ENCODE assay signal across 8 cellular contexts in genomic region chr2:65130440-65131175, GRCh38. TPM values are rescaled to one million over a fixed set of nuclear protein-coding genes. Genes with fewer than 3 reads are reported as not detected.
DNase-seq lines count a peak whose midpoint lies in the region; ATAC-seq and TF ChIP-seq lines count a peak whose summit lies in the region.

No MANE protein-coding gene starts in this region.

- no peaks in the 10 kb centered on the region for H3K36me3 ChIP-seq in PC-3 (ENCODE audit: low read depth, low read length)
- no peaks in the 10 kb centered on the region for H3K36me3 ChIP-seq in duodenal mucosa (ENCODE audit: control insufficient read depth in 1 of 2, insufficient read depth in 2 of 2, low read length in 2 of 2)
- peaks cover 0 to 8% of the 10 kb centered on the region in 2 donors for H3K36me3 ChIP-seq in muscle layer of duodenum (ENCODE audit: control insufficient read depth in 1 of 2, insufficient read depth in 2 of 2, low read length in 2 of 2)

- TF ChIP-seq CTCF in AG04449 (IDR thresholded peaks at IDR 0.05; ENCODE audit: insufficient read depth, low read length, missing control alignments) = no peak
- TF ChIP-seq CTCF in PC-3 (conservative IDR thresholded peaks at IDR 0.05; ENCODE audit: low read depth, low read length) = no peak

- H2AFZ ChIP-seq in PC-3 (ENCODE audit: low read length) = peak overlapping the region; percentile 96

- POLR2A ChIA-PET in AG04449 (lab: Yijun Ruan, JAX) (interaction anchor here (0.6 to 1.6 kb wide), 9 partner anchors 10 to 100 kb away, joined by 3 to 7 read pairs (median 4); partner anchors contain the start of gene ACTR2), PC-3 (lab: Charles Lee; ENCODE audit: unreplicated experiment) (interaction anchor here (0.6 to 1.2 kb wide), 6 partner anchors 23 to 989 kb away, joined by 4 to 17 read pairs (median 7); partner anchors contain the start of gene ACTR2)

- peaks cover 19% of the 10 kb centered on the region for H3K4me1 ChIP-seq in PC-3 (ENCODE audit: insufficient read depth, low read length)
- peaks cover 26 to 29% of the 10 kb centered on the region in 2 donors for H3K4me1 ChIP-seq in duodenal mucosa (ENCODE audit: control insufficient read depth in 1 of 2, insufficient read depth in 2 of 2, low read length in 2 of 2)
- H3K4me1 ChIP-seq in muscle layer of duodenum (ENCODE audit: control insufficient read depth in 1 of 2, insufficient read depth in 2 of 2, low read length in 2 of 2) = peaks cover 3 to 27% of the 10 kb centered on the region in 2 donors

- H4K20me1 ChIP-seq in PC-3 (ENCODE audit: low read length) = peaks cover 37% of the 10 kb centered on the region

- no TSS peak for BruUV-seq in PC-3 (replicated peaks; lab: Mats Ljungman, UMichigan)

- CTCF ChIA-PET in AG04449 (lab: Yijun Ruan, JAX) = interaction anchor here (0.8 to 1.6 kb wide), 7 partner anchors 9 to 144 kb away, joined by 3 to 7 read pairs (median 5); partner anchors contain the start of gene CEP68
- CTCF ChIA-PET in PC-3 (lab: Charles Lee) = interaction anchor here (0.6 to 1.4 kb wide), 7 partner anchors 9 to 378 kb away, joined by 3 to 11 read pairs (median 4); no protein-coding TSS in a partner anchor

- no peaks in the 10 kb centered on the region for H3K9me2 ChIP-seq in PC-3 (replicated peaks; ENCODE audit: low read length)

- peak; percentile 17 for DNase-seq in AG04449 (ENCODE audit: low read depth, low spot score)
- DNase-seq in PC-3 = no peak
- no peak for DNase-seq in NCI-H748 (lab: John Stamatoyannopoulos, UW; ENCODE audit: unreplicated experiment)
- no peak for DNase-seq in NCI-H187 treated with DMSO at 0.1 percent for 48 hours (lab: John Stamatoyannopoulos, UW)

- peak overlapping the region; percentile 66 for H3K4me3 ChIP-seq in AG04449 (ENCODE audit: low read depth, low read length)
- H3K4me3 ChIP-seq in PC-3 (ENCODE audit: low read length) = peak overlapping the region; percentile 75
- H3K4me3 ChIP-seq in duodenal mucosa (ENCODE audit: low read depth in 1 of 2, low read length in 2 of 2) = peak overlapping the region; percentile 73 to 84
- H3K4me3 ChIP-seq in muscle layer of duodenum (ENCODE audit: low read depth in 1 of 2, low read length in 2 of 2) = peak overlapping the region; percentile 82 to 94

- peaks cover 43% of the 10 kb centered on the region for H3K79me2 ChIP-seq in PC-3 (ENCODE audit: low read length)

- H3K27ac ChIP-seq in PC-3 (ENCODE audit: low read length) = peak overlapping the region; percentile 56
- H3K27ac ChIP-seq in duodenal mucosa (ENCODE audit: low read depth, low read length) = peak overlapping the region; percentile 91
- peak overlapping the region; percentile 93 for H3K27ac ChIP-seq in muscle layer of duodenum (ENCODE audit: low read length)

- peak; percentile 8 for ATAC-seq in GM18858 (IDR thresholded peaks at IDR 0.05; ENCODE audit: unreplicated experiment)
- peak; percentile 34 for ATAC-seq in HG03025 (IDR thresholded peaks at IDR 0.05; ENCODE audit: low FRiP score, unreplicated experiment)
- ATAC-seq in PC-3 = peak; percentile 52

- H3K27me3 ChIP-seq in PC-3 (ENCODE audit: low read length) (no peaks in the 10 kb centered on the region), duodenal mucosa (ENCODE audit: control insufficient read depth in 1 of 2, insufficient read depth in 2 of 2, low read length in 2 of 2) (no peaks in the 10 kb centered on the region), muscle layer of duodenum (ENCODE audit: low read depth, low read length) (no peaks in the 10 kb centered on the region)

- peak overlapping the region; percentile 91 for H3K4me2 ChIP-seq in PC-3 (ENCODE audit: low read length)

- no peaks in the 10 kb centered on the region for H3F3A ChIP-seq in PC-3 (ENCODE audit: low read length, unreplicated experiment)

- intact Hi-C loops in PC-3 (cut with micrococcal nuclease) = loop anchor here (1.0 to 2.0 kb wide), 4 partner anchors 39 to 96 kb away; partner anchors contain the start of gene ACTR2

- no peaks in the 10 kb centered on the region for H3K9me3 ChIP-seq in PC-3 (ENCODE audit: low read length)
- no peaks in the 10 kb centered on the region for H3K9me3 ChIP-seq in duodenal mucosa (ENCODE audit: control insufficient read depth in 1 of 2, low read length in 2 of 2)
- H3K9me3 ChIP-seq in muscle layer of duodenum (ENCODE audit: control insufficient read depth in 1 of 2, low read length in 2 of 2) = no peaks in the 10 kb centered on the region

- peak overlapping the region; percentile 74 for H3K9ac ChIP-seq in PC-3 (ENCODE audit: low read length)
- peak overlapping the region; percentile 82 to 91 for H3K9ac ChIP-seq in duodenal mucosa (ENCODE audit: low read depth in 1 of 2, low read length in 2 of 2)

RNA-seq across cellular contexts. Expression of gene RAB1A, which starts 0.7 kb away (rescaled TPM):
- total RNA-seq in PC-3 (2014; rRNA removed) = 96.9 and 97.3 TPM in 2 replicates
